In genomic region chrX:103687073-103687695, GRCh38 we compare ENCODE assay signal across 1 cellular context.
TF ChIP-seq lines count a peak whose summit lies in the region.

No MANE protein-coding gene starts in this region.

TF ChIP-seq in GM12878, 131 proteins besides CTCF, POLR2A, EP300 and RAD21 (continued from another document and continues in another):
- TF ChIP-seq MLLT1 (IDR thresholded peaks at IDR 0.05) (no peak), KAT2A (conservative IDR thresholded peaks at IDR 0.05; ENCODE audit: control insufficient read depth, low read depth, low read length) (no peak), POU2F2 (IDR thresholded peaks at IDR 0.05; ENCODE audit: borderline replicate concordance, low read depth, low read length) (no peak; the same call in 2 of the 3 replicates), WRNIP1 (IDR thresholded peaks at IDR 0.05; ENCODE audit: borderline replicate concordance, low read depth, low read length) (no peak), NR2C1 (IDR thresholded peaks at IDR 0.05) (peak; percentile 58), ASH2L (IDR thresholded peaks at IDR 0.05; ENCODE audit: borderline replicate concordance, low read depth) (no peak), KLF5 (IDR thresholded peaks at IDR 0.05; ENCODE audit: partially characterized antibody) (no peak), NR2F1 (conservative IDR thresholded peaks at IDR 0.05) (peak; percentile 73), SMC3 (IDR thresholded peaks at IDR 0.05; ENCODE audit: borderline replicate concordance, low read length) (no peak), IRF4 (IDR thresholded peaks at IDR 0.05; ENCODE audit: low read depth, low read length) (no peak), ETV6 (conservative IDR thresholded peaks at IDR 0.05 in 1 of 2, IDR thresholded peaks at IDR 0.05 in 1 of 2; ENCODE audit: borderline replicate concordance in 1 of 2, low read depth in 1 of 2) (peak in 1 of 2 experiments; percentile 87; a peak in 2 of 4 replicates), BHLHE40 (IDR thresholded peaks at IDR 0.05; ENCODE audit: borderline replicate concordance in 1 of 2, low read depth in 2 of 2, low read length in 1 of 2) (peak; percentile 15 to 64; a peak in 2 of 4 replicates), HDAC6 (IDR thresholded peaks at IDR 0.05; ENCODE audit: unreplicated experiment) (no peak), POLR2AphosphoS5 (IDR thresholded peaks at IDR 0.05; ENCODE audit: low read length) (peak; percentile 77), CHD2 (IDR thresholded peaks at IDR 0.05; ENCODE audit: borderline replicate concordance, low read depth, low read length) (0 out of 2 replicates have a peak, but pooled peaks have one; percentile 24), ZNF217 (IDR thresholded peaks at IDR 0.05) (no peak), JUND (IDR thresholded peaks at IDR 0.05; ENCODE audit: low read depth, low read length) (0 out of 2 replicates have a peak, but pooled peaks have one; percentile 4), SPI1 (IDR thresholded peaks at IDR 0.05; ENCODE audit: borderline replicate concordance, insufficient read depth, low read depth, low read length) (peak; percentile 33; the same call in 1 of the 2 replicates), PKNOX1 (IDR thresholded peaks at IDR 0.05) (no peak), CREB1 (IDR thresholded peaks at IDR 0.05; ENCODE audit: low read depth) (no peak), TBL1XR1 (IDR thresholded peaks at IDR 0.05; ENCODE audit: low read depth, low read length) (no peak), EED (IDR thresholded peaks at IDR 0.05; ENCODE audit: low read depth) (no peak), ZBTB11 (CRISPR knock-in tag; IDR thresholded peaks at IDR 0.05) (no peak), LARP7 (IDR thresholded peaks at IDR 0.05) (peak; percentile 71), MAX (IDR thresholded peaks at IDR 0.05; ENCODE audit: low read depth, low read length) (no peak; the same call in 1 of the 2 replicates), IKZF2 (IDR thresholded peaks at IDR 0.05) (peak; percentile 56 to 64), POLR2AphosphoS2 (IDR thresholded peaks at IDR 0.05; ENCODE audit: low read depth, low read length) (no peak), NFXL1 (IDR thresholded peaks at IDR 0.05; ENCODE audit: borderline replicate concordance) (no peak), NR2C2 (IDR thresholded peaks at IDR 0.05; ENCODE audit: borderline replicate concordance, control insufficient read depth, insufficient read length, low read depth) (no peak), NRF1 (conservative IDR thresholded peaks at IDR 0.05; ENCODE audit: low read depth, low read length) (peak; percentile 53), GATAD2B (conservative IDR thresholded peaks at IDR 0.05; ENCODE audit: low read depth) (peak; percentile 59; the same call in 1 of the 2 replicates), NFIC (IDR thresholded peaks at IDR 0.05; ENCODE audit: low read depth, low read length) (no peak), NFYA (IDR thresholded peaks at IDR 0.05; ENCODE audit: borderline replicate concordance, low read depth, low read length) (no peak), CHD1 (IDR thresholded peaks at IDR 0.05; ENCODE audit: low read depth, low read length) (no peak), MEF2A (IDR thresholded peaks at IDR 0.05; ENCODE audit: insufficient read depth, low read depth, low read length) (no peak), TARDBP (IDR thresholded peaks at IDR 0.05; ENCODE audit: borderline replicate concordance) (no peak), PAX8 (IDR thresholded peaks at IDR 0.05) (peak; percentile 63; the same call in 1 of the 2 replicates), PRDM15 (CRISPR knock-in tag; IDR thresholded peaks at IDR 0.05) (no peak), CBFB (IDR thresholded peaks at IDR 0.05; ENCODE audit: low read depth) (no peak; the same call in 1 of the 2 replicates), RBBP5 (conservative IDR thresholded peaks at IDR 0.05) (no peak), DPF2 (IDR thresholded peaks at IDR 0.05) (0 out of 2 replicates have a peak, but pooled peaks have one; percentile 24), FOXM1 (IDR thresholded peaks at IDR 0.05; ENCODE audit: low read depth, low read length) (no peak), RELA (IDR thresholded peaks at IDR 0.05; ENCODE audit: borderline replicate concordance, partially characterized antibody) (no peak), RFX5 (IDR thresholded peaks at IDR 0.05; ENCODE audit: low read depth, low read length) (no peak), STAT1 (conservative IDR thresholded peaks at IDR 0.05) (no peak), KDM1A (IDR thresholded peaks at IDR 0.05; ENCODE audit: borderline replicate concordance) (no peak)
- TF ChIP-seq, protein P1, sequence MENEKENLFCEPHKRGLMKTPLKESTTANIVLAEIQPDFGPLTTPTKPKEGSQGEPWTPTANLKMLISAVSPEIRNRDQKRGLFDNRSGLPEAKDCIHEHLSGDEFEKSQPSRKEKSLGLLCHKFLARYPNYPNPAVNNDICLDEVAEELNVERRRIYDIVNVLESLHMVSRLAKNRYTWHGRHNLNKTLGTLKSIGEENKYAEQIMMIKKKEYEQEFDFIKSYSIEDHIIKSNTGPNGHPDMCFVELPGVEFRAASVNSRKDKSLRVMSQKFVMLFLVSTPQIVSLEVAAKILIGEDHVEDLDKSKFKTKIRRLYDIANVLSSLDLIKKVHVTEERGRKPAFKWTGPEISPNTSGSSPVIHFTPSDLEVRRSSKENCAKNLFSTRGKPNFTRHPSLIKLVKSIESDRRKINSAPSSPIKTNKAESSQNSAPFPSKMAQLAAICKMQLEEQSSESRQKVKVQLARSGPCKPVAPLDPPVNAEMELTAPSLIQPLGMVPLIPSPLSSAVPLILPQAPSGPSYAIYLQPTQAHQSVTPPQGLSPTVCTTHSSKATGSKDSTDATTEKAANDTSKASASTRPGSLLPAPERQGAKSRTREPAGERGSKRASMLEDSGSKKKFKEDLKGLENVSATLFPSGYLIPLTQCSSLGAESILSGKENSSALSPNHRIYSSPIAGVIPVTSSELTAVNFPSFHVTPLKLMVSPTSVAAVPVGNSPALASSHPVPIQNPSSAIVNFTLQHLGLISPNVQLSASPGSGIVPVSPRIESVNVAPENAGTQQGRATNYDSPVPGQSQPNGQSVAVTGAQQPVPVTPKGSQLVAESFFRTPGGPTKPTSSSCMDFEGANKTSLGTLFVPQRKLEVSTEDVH (IDR thresholded peaks at IDR 0.05; ENCODE audit: low read depth, partially characterized antibody), result peak; percentile 92
- TF ChIP-seq, protein P2, sequence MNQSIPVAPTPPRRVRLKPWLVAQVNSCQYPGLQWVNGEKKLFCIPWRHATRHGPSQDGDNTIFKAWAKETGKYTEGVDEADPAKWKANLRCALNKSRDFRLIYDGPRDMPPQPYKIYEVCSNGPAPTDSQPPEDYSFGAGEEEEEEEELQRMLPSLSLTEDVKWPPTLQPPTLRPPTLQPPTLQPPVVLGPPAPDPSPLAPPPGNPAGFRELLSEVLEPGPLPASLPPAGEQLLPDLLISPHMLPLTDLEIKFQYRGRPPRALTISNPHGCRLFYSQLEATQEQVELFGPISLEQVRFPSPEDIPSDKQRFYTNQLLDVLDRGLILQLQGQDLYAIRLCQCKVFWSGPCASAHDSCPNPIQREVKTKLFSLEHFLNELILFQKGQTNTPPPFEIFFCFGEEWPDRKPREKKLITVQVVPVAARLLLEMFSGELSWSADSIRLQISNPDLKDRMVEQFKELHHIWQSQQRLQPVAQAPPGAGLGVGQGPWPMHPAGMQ (IDR thresholded peaks at IDR 0.05; ENCODE audit: borderline replicate concordance), result no peak
- TF ChIP-seq, protein P3, sequence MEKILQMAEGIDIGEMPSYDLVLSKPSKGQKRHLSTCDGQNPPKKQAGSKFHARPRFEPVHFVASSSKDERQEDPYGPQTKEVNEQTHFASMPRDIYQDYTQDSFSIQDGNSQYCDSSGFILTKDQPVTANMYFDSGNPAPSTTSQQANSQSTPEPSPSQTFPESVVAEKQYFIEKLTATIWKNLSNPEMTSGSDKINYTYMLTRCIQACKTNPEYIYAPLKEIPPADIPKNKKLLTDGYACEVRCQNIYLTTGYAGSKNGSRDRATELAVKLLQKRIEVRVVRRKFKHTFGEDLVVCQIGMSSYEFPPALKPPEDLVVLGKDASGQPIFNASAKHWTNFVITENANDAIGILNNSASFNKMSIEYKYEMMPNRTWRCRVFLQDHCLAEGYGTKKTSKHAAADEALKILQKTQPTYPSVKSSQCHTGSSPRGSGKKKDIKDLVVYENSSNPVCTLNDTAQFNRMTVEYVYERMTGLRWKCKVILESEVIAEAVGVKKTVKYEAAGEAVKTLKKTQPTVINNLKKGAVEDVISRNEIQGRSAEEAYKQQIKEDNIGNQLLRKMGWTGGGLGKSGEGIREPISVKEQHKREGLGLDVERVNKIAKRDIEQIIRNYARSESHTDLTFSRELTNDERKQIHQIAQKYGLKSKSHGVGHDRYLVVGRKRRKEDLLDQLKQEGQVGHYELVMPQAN (conservative IDR thresholded peaks at IDR 0.05), result 0 out of 2 replicates have a peak, but pooled peaks have one; percentile 55
- TF ChIP-seq, protein P4, sequence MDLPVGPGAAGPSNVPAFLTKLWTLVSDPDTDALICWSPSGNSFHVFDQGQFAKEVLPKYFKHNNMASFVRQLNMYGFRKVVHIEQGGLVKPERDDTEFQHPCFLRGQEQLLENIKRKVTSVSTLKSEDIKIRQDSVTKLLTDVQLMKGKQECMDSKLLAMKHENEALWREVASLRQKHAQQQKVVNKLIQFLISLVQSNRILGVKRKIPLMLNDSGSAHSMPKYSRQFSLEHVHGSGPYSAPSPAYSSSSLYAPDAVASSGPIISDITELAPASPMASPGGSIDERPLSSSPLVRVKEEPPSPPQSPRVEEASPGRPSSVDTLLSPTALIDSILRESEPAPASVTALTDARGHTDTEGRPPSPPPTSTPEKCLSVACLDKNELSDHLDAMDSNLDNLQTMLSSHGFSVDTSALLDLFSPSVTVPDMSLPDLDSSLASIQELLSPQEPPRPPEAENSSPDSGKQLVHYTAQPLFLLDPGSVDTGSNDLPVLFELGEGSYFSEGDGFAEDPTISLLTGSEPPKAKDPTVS (IDR thresholded peaks at IDR 0.05; ENCODE audit: low read depth, low read length), result no peak
